In the genomic region with DNA sequence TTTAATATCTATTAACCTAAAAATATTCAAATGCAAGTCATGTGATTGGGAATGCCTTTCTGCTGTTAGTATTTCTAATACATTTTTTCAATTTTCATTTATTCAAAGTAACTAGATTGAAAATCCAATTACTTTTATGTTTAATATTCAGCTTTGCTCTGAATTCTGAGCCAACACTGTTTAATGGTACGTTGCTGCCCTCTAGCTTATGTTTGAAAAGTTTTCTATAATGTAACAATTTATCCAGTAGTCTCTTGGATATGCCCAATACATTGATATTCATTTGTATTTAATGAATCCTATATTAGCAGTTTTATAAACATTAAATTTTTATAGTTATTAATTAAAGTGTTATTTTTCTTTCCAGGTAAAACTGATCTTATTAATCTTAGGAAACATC, we compare ENCODE assay signal across 8 cellular contexts. TPM values are rescaled to one million over a fixed set of nuclear protein-coding genes. Genes with fewer than 3 reads are reported as not detected.
DNase-seq lines count a peak whose midpoint lies in the region; ATAC-seq, FAIRE-seq and TF ChIP-seq lines count a peak whose summit lies in the region.

No MANE protein-coding gene starts in this region.

- H3K27me3 Mint-ChIP-seq in GM23338 (ENCODE audit: insufficient read depth, low read depth, poor library complexity) = no peaks in the 10 kb centered on the region

- no peaks in the 10 kb centered on the region for H3K9me3 ChIP-seq in colonic mucosa
- H3K9me3 ChIP-seq in pancreas = no peaks in the 10 kb centered on the region

- 0 out of 3 replicates have a peak, but pooled peaks cover 3% of the 10 kb centered on the region for H3K36me3 Mint-ChIP-seq in GM23338 (ENCODE audit: low read depth)

- no peaks in the 10 kb centered on the region for H3K4me1 ChIP-seq in GM23338 (ENCODE audit: insufficient read depth)
- H3K4me1 ChIP-seq in colonic mucosa = no peaks in the 10 kb centered on the region
- H3K4me1 ChIP-seq in pancreas = no peaks in the 10 kb centered on the region

- H3K4me3 Mint-ChIP-seq in GM23338 = no peak overlapping the region

- intact Hi-C loops in colonic mucosa (cut with DNase I) = no loop called here
- intact Hi-C loops in pancreas (cut with DNase I) = no loop called here

- in situ Hi-C loops in brain microvascular endothelial cell (cut with HindIII; ENCODE audit: low pct_ligation_motif_present, low sequenced_read_pairs) = no loop called here

- H3K4me3 ChIP-seq in GM23338 (no peak overlapping the region), colonic mucosa (no peak overlapping the region), pancreas (no peak overlapping the region), brain microvascular endothelial cell (ENCODE audit: low read depth, low read length) (no peak overlapping the region)

- H3K9me3 Mint-ChIP-seq in GM23338 = peaks cover 24% of the 10 kb centered on the region

- no peaks in the 10 kb centered on the region for H3F3A ChIP-seq in GM23338 (replicated peaks; ENCODE audit: low read depth)

- H3K36me3 ChIP-seq in GM23338 (ENCODE audit: insufficient read depth) (no peaks in the 10 kb centered on the region), colonic mucosa (no peaks in the 10 kb centered on the region), pancreas (no peaks in the 10 kb centered on the region), brain microvascular endothelial cell (replicated peaks) (no peaks in the 10 kb centered on the region)

- WGBS in pancreas, 2 donors = 2 to 3% methylated on average over 1 of the region's 1 CpG

- DNase-seq in GM23338 (ENCODE audit: low spot score) (peak; percentile 37), NCI-H2196 treated with DMSO at 0.1 percent for 48 hours (lab: John Stamatoyannopoulos, UW; ENCODE audit: unreplicated experiment) (peak; percentile 2), colonic mucosa (no peak), pancreas (no peak), brain microvascular endothelial cell (no peak)
- DNase-seq in activated naive CD4-positive, alpha-beta T cell (lab: John Stamatoyannopoulos, UW) = no peak
- DNase-seq in stimulated activated CD4-positive, alpha-beta T cell treated with anti-CD3 and anti-CD28 coated beads, Interleukin-2, amount 100 ng/mL, for 24 hours = no peak

- ATAC-seq in GM23338 (no peak), pancreas (peak in 3 of 4 donors; percentile 62 to 66 (median 62)), GM18502 (IDR thresholded peaks at IDR 0.05; ENCODE audit: poor library complexity, unreplicated experiment) (no peak)

- H3K4me1 Mint-ChIP-seq in GM23338 = no peaks in the 10 kb centered on the region; the same call in 2 of the 3 replicates

- peak; percentile 47 to 65 for TF ChIP-seq CTCF in GM23338 (conservative IDR thresholded peaks at IDR 0.05; ENCODE audit: low read depth in 2 of 2)
- TF ChIP-seq CTCF in colonic mucosa (IDR thresholded peaks at IDR 0.05) = peak; percentile 27
- peak in 1 of 4 donors; percentile 23 for TF ChIP-seq CTCF in pancreas (IDR thresholded peaks at IDR 0.05)
- TF ChIP-seq CTCF in brain microvascular endothelial cell (IDR thresholded peaks at IDR 0.05; ENCODE audit: low read depth, low read length, missing control alignments) = no peak

- no peak overlapping the region for H3K27ac ChIP-seq in GM23338 (ENCODE audit: low read depth)
- no peak overlapping the region for H3K27ac ChIP-seq in colonic mucosa
- no peak overlapping the region for H3K27ac ChIP-seq in pancreas
- H3K27ac ChIP-seq in brain microvascular endothelial cell = no peak overlapping the region

- H3K9me2 ChIP-seq in GM23338 (ENCODE audit: insufficient read depth) = no peaks in the 10 kb centered on the region

- H3K27me3 ChIP-seq in GM23338 (ENCODE audit: insufficient read depth) (no peaks in the 10 kb centered on the region), colonic mucosa (no peaks in the 10 kb centered on the region), pancreas (no peaks in the 10 kb centered on the region), brain microvascular endothelial cell (replicated peaks) (no peaks in the 10 kb centered on the region)

- H3K27ac Mint-ChIP-seq in GM23338 = no peak overlapping the region

- FAIRE-seq in pancreas (lab: Jason Lieb, UNC) = peak; percentile 80

- no peaks in the 10 kb centered on the region for H4K20me1 ChIP-seq in GM23338 (replicated peaks; ENCODE audit: insufficient read depth)

- H2AFZ ChIP-seq in GM23338 = no peak overlapping the region

- H3K9ac ChIP-seq in colonic mucosa (ENCODE audit: low read depth in 2 of 2, low read length in 2 of 2) = no peak overlapping the region

- H3K79me2 ChIP-seq in GM23338 (replicated peaks; ENCODE audit: insufficient read depth) = no peaks in the 10 kb centered on the region

- no peak overlapping the region for H3K4me2 ChIP-seq in GM23338

TF ChIP-seq in GM23338, 12 proteins besides CTCF, POLR2A, EP300 and RAD21 (continues in another document):
- TF ChIP-seq NANOG (IDR thresholded peaks at IDR 0.05; ENCODE audit: borderline replicate concordance) (no peak), CREB1 (CRISPR knock-in tag; IDR thresholded peaks at IDR 0.05; ENCODE audit: low read depth) (no peak), ZNF462 (CRISPR knock-in tag; IDR thresholded peaks at IDR 0.05) (no peak), ZNF331 (CRISPR knock-in tag; IDR thresholded peaks at IDR 0.05; ENCODE audit: low read depth) (no peak), POLR2AphosphoS5 (IDR thresholded peaks at IDR 0.05; ENCODE audit: low read depth) (no peak), STAT1 (IDR thresholded peaks at IDR 0.05; ENCODE audit: unreplicated experiment) (no peak)
- TF ChIP-seq, protein P1, sequence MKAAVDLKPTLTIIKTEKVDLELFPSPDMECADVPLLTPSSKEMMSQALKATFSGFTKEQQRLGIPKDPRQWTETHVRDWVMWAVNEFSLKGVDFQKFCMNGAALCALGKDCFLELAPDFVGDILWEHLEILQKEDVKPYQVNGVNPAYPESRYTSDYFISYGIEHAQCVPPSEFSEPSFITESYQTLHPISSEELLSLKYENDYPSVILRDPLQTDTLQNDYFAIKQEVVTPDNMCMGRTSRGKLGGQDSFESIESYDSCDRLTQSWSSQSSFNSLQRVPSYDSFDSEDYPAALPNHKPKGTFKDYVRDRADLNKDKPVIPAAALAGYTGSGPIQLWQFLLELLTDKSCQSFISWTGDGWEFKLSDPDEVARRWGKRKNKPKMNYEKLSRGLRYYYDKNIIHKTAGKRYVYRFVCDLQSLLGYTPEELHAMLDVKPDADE (IDR thresholded peaks at IDR 0.05) = no peak

RNA-seq across cellular contexts. Expression of gene LGSN, which starts 47.4 kb away (rescaled TPM):
- 0.45 TPM in 1 of 2 replicates, not detected in the other for total RNA-seq in GM23338 (2014; rRNA removed; shearing (Covaris generic))
- polyA plus RNA-seq in GM23338 (2016; fragmentation: Nextera tagmentation; extraction: Ambion mirVana) (0.15 TPM in 1 of 2 replicates, not detected in the other), pancreas (under 1 TPM; 0.04 to 0.12 TPM)
- total RNA-seq in colonic mucosa (10 to 100 TPM in 1 of 2 donors, under 1 TPM in 1; 0.11 to 13.2 TPM), pancreas (under 1 TPM in 3 of 6 donors, not detected in 3; 0.19 to 0.52 (median 0.22) TPM)

Comparison
In these comparisons a context has a peak if more than half of its experiments do, and no peak if none do; other contexts are left out.
1. ATAC-seq: peak in pancreas (3 of 4); none in GM23338 (single experiment) and GM18502 (single experiment).
2. DNase-seq: peak in GM23338 (single experiment) and NCI-H2196 treated with DMSO at 0.1 percent for 48 hours (single experiment); none in colonic mucosa (single experiment), pancreas (0 of 6), activated naive CD4-positive, alpha-beta T cell (0 of 4), brain microvascular endothelial cell (single experiment) and stimulated activated CD4-positive, alpha-beta T cell treated with anti-CD3 and anti-CD28 coated beads, Interleukin-2, amount 100 ng/mL, for 24 hours (0 of 2).